In genomic region chr3:182621435-182622240, GRCh38 we compare ENCODE assay signal across 13 cellular contexts.
A peak's percentile ranks its signal among the peaks of the same experiment; 100 is the strongest.
DNase-seq lines count a peak whose midpoint lies in the region; ATAC-seq, FAIRE-seq and TF ChIP-seq lines count a peak whose summit lies in the region.
"Had no signal": no experiment of that assay in that cellular context is flagged by ENCODE, and none has a peak within 500 bp of the region (broad histone marks: within the 10 kb centered on the region; RNA-seq: fewer than 3 reads in every experiment).

No MANE protein-coding gene starts in this region.

- no peak for TF ChIP-seq POLR2A in HepG2 (IDR thresholded peaks at IDR 0.05; ENCODE audit: insufficient read depth in 1 of 2, low read depth in 2 of 2, low read length in 2 of 2)

- H3K4me2 ChIP-seq in HepG2 (ENCODE audit: low read depth, low read length) (no peak overlapping the region), PC-9 (no peak overlapping the region)

- 26% methylated on average over 4 of the region's 4 CpGs for WGBS in liver
- 0% methylated on average over 4 of the region's 4 CpGs for WGBS in HepG2 (ENCODE audit: low lambda C conversion rate)

- no peaks in the 10 kb centered on the region for H3K9me2 ChIP-seq in PC-9 (ENCODE audit: insufficient read depth)

- ATAC-seq in HepG2 (no peak), lower lobe of right lung (no peak)
- ATAC-seq in activated CD8-positive, alpha-beta T cell treated with anti-CD3 and anti-CD28 coated beads, Interleukin-2, amount 10 ng/mL, durations not matched to agents 7 days and 5 days: no peak
- ATAC-seq: T-cell had no signal

- no peak overlapping the region for H3K4me3 Mint-ChIP-seq in activated CD8-positive, alpha-beta T cell treated with anti-CD3 and anti-CD28 coated beads, Interleukin-2, amount 10 ng/mL, durations not matched to agents 7 days and 5 days
- H3K4me3 Mint-ChIP-seq: CD4-positive, alpha-beta T cell; T-cell had no signal

- H3K27me3 ChIP-seq in liver (ENCODE audit: control insufficient read depth in 4 of 4, insufficient read depth in 4 of 4, low read length in 3 of 4) (no peaks in the 10 kb centered on the region), HepG2 (ENCODE audit: control insufficient read depth in 1 of 2, insufficient read depth in 2 of 2, low read length in 2 of 2) (no peaks in the 10 kb centered on the region), PC-9 (ENCODE audit: insufficient read depth, low read depth) (no peaks in the 10 kb centered on the region), lower lobe of right lung (ENCODE audit: low read depth) (peaks cover 4% of the 10 kb centered on the region)

- DNase-seq in HepG2 (ENCODE audit: low spot score) (no peak), PC-9 (no peak), fibroblast of pulmonary artery (ENCODE audit: low read depth) (no peak), lower lobe of right lung (no peak), foreskin melanocyte (no peak), cortex of kidney (lab: John Stamatoyannopoulos, UW) (no peak)
- DNase-seq in activated CD8-positive, alpha-beta T cell treated with anti-CD3 and anti-CD28 coated beads, Interleukin-2, amount 10 ng/mL, durations not matched to agents 7 days and 5 days: no peak
- DNase-seq: activated CD8-positive, alpha-beta memory T cell treated with anti-CD3 and anti-CD28 coated beads, Interleukin-2, amount 50 U/mL, for 4 hours; CD4-positive, alpha-beta T cell; GOT3; NCI-H1694; T-cell had no signal

- H3K4me1 ChIP-seq in liver (ENCODE audit: control insufficient read depth in 4 of 4, insufficient read depth in 4 of 4, low read length in 3 of 4) (peaks cover 0 to 11% (median 2%) of the 10 kb centered on the region in 4 donors), HepG2 (ENCODE audit: insufficient read depth, low read length) (no peaks in the 10 kb centered on the region), PC-9 (replicated peaks; ENCODE audit: insufficient read depth) (peaks cover 14% of the 10 kb centered on the region), lower lobe of right lung (no peaks in the 10 kb centered on the region)

- intact Hi-C loops in HepG2 (cut with micrococcal nuclease; ENCODE audit: unreplicated experiment) (loop anchor here (2.0 kb wide), 1 partner anchor 61 kb away; no protein-coding TSS in a partner anchor), PC-9 (cut with micrococcal nuclease; ENCODE audit: unreplicated experiment) (no loop called here), lower lobe of right lung (cut with DNase I) (no loop called here)

- H3K36me3 ChIP-seq in liver (ENCODE audit: control insufficient read depth in 4 of 4, insufficient read depth in 3 of 4, low read depth in 1 of 4, low read length in 3 of 4) (no peaks in the 10 kb centered on the region), HepG2 (replicated peaks in 1 of 2; ENCODE audit: control insufficient read depth in 1 of 2, insufficient read depth in 2 of 2, low read length in 2 of 2) (no peaks in the 10 kb centered on the region), PC-9 (ENCODE audit: low read depth) (no peaks in the 10 kb centered on the region), lower lobe of right lung (no peaks in the 10 kb centered on the region)

- H2AFZ ChIP-seq in HepG2 (ENCODE audit: low read length) (no peak overlapping the region), PC-9 (no peak overlapping the region)

- no peak overlapping the region for H3K9ac ChIP-seq in liver (ENCODE audit: low read depth in 1 of 2, low read length in 2 of 2)
- H3K9ac ChIP-seq in HepG2 (ENCODE audit: insufficient read depth, low read depth, low read length): no peak overlapping the region

- TF ChIP-seq RAD21 in liver (IDR thresholded peaks at IDR 0.05) (peak; percentile 38 to 45), HepG2 (CRISPR knock-in tag; IDR thresholded peaks at IDR 0.05) (no peak)

- H3K79me2 ChIP-seq in HepG2 (ENCODE audit: insufficient read depth, low read length) (no peaks in the 10 kb centered on the region), PC-9 (ENCODE audit: low read depth) (no peaks in the 10 kb centered on the region)

- H3K9me3 ChIP-seq in liver (ENCODE audit: control insufficient read depth in 4 of 4, low read length in 3 of 4): peaks cover 0 to 3% (median 0%) of the 10 kb centered on the region in 4 donors
- H3K9me3 ChIP-seq in HepG2 (ENCODE audit: low read length): no peaks in the 10 kb centered on the region
- no peaks in the 10 kb centered on the region; the same call in 1 of the 2 replicates for H3K9me3 ChIP-seq in PC-9 (ENCODE audit: insufficient read depth, low read depth)
- H3K9me3 ChIP-seq in lower lobe of right lung: no peaks in the 10 kb centered on the region

- H3K36me3 Mint-ChIP-seq in activated CD8-positive, alpha-beta T cell treated with anti-CD3 and anti-CD28 coated beads, Interleukin-2, amount 10 ng/mL, durations not matched to agents 7 days and 5 days (ENCODE audit: low read depth): no peaks in the 10 kb centered on the region
- H3K36me3 Mint-ChIP-seq: T-cell had no signal

- H3K4me3 ChIP-seq in liver (ENCODE audit: low read depth in 1 of 3, low read length in 3 of 3): no peak overlapping the region
- no peak overlapping the region for H3K4me3 ChIP-seq in HepG2 (replicated peaks in 1 of 3; ENCODE audit: insufficient read depth in 1 of 3, low read depth in 2 of 3, low read length in 3 of 3)
- no peak overlapping the region for H3K4me3 ChIP-seq in PC-9
- H3K4me3 ChIP-seq in fibroblast of pulmonary artery (replicated peaks; ENCODE audit: low read depth, low read length): no peak overlapping the region
- H3K4me3 ChIP-seq in lower lobe of right lung: no peak overlapping the region

- peaks cover 19% of the 10 kb centered on the region for H3F3A ChIP-seq in PC-9 (ENCODE audit: insufficient read depth, low read depth)

- CTCF ChIA-PET in HepG2 (lab: Yijun Ruan, JAX; ENCODE audit: low intra/inter-chr PET ratio, low total read pairs) (no interaction called here), PC-9 (lab: Charles Lee) (interaction anchor here (0.6 to 1.2 kb wide), 4 partner anchors 89 to 1835 kb away, joined by 4 to 11 read pairs (median 7); no protein-coding TSS in a partner anchor)
- CTCF ChIA-PET in activated CD8-positive, alpha-beta T cell treated with anti-CD3 and anti-CD28 coated beads, Interleukin-2, amount 10 ng/mL, durations not matched to agents 7 days and 5 days (lab: Charles Lee): interaction anchor here (0.7 kb wide), 1 partner anchor 1115 kb away, joined by 3 read pairs; no protein-coding TSS in a partner anchor

- H4K20me1 ChIP-seq in HepG2 (ENCODE audit: insufficient read depth, low read length) (no peaks in the 10 kb centered on the region), PC-9 (ENCODE audit: insufficient read depth) (no peaks in the 10 kb centered on the region)

- in situ Hi-C loops in HepG2 (cut with HindIII; ENCODE audit: extremely low pct_ligation_motif_present, low pct_unique_long_range_greater_than_20kb): no loop called here

- no peak overlapping the region for H3K27ac Mint-ChIP-seq in activated CD8-positive, alpha-beta T cell treated with anti-CD3 and anti-CD28 coated beads, Interleukin-2, amount 10 ng/mL, durations not matched to agents 7 days and 5 days
- H3K27ac Mint-ChIP-seq: CD4-positive, alpha-beta T cell; T-cell had no signal

- POLR2A ChIA-PET in HepG2 (lab: Yijun Ruan, JAX) (no interaction called here), PC-9 (lab: Charles Lee; ENCODE audit: unreplicated experiment) (interaction anchor here (0.5 to 0.7 kb wide), 2 partner anchors 380 to 1936 kb away, joined by 3 to 5 read pairs; no protein-coding TSS in a partner anchor)
- POLR2A ChIA-PET in activated CD8-positive, alpha-beta T cell treated with anti-CD3 and anti-CD28 coated beads, Interleukin-2, amount 10 ng/mL, durations not matched to agents 7 days and 5 days (lab: Charles Lee): no interaction called here

- TF ChIP-seq CTCF in liver (IDR thresholded peaks at IDR 0.05; ENCODE audit: low read depth, low read length, missing input control) (peak; percentile 15), HepG2 (CRISPR knock-in tag; IDR thresholded peaks at IDR 0.05) (no peak), PC-9 (conservative IDR thresholded peaks at IDR 0.05) (peak; percentile 53), fibroblast of pulmonary artery (IDR thresholded peaks at IDR 0.05; ENCODE audit: low read length, missing control alignments) (peak; percentile 29), lower lobe of right lung (IDR thresholded peaks at IDR 0.05) (no peak)

- no TSS peak for BruUV-seq in HepG2 (replicated peaks; lab: Mats Ljungman, UMichigan)
- BruUV-seq in PC-9 (replicated peaks; lab: Mats Ljungman, UMichigan): no TSS peak

- H3K9me3 Mint-ChIP-seq in activated CD8-positive, alpha-beta T cell treated with anti-CD3 and anti-CD28 coated beads, Interleukin-2, amount 10 ng/mL, durations not matched to agents 7 days and 5 days (ENCODE audit: insufficient read depth): no peaks in the 10 kb centered on the region
- H3K9me3 Mint-ChIP-seq: CD4-positive, alpha-beta T cell; T-cell had no signal

- peaks cover 4% of the 10 kb centered on the region for H3K4me1 Mint-ChIP-seq in activated CD8-positive, alpha-beta T cell treated with anti-CD3 and anti-CD28 coated beads, Interleukin-2, amount 10 ng/mL, durations not matched to agents 7 days and 5 days (ENCODE audit: low read depth)
- H3K4me1 Mint-ChIP-seq: T-cell had no signal

- H3K27me3 Mint-ChIP-seq in activated CD8-positive, alpha-beta T cell treated with anti-CD3 and anti-CD28 coated beads, Interleukin-2, amount 10 ng/mL, durations not matched to agents 7 days and 5 days (ENCODE audit: low read depth): peaks cover 7% of the 10 kb centered on the region

- TF ChIP-seq EP300 in HepG2 (IDR thresholded peaks at IDR 0.05; ENCODE audit: low read depth in 2 of 2, low read length in 2 of 2): no peak
- TF ChIP-seq EP300 in HepG2 (CRISPR knock-in tag; IDR thresholded peaks at IDR 0.05; ENCODE audit: borderline replicate concordance): no peak

- H3K27ac ChIP-seq in liver (ENCODE audit: low read depth in 1 of 2, low read length in 2 of 2): no peak overlapping the region
- H3K27ac ChIP-seq in HepG2 (ENCODE audit: extremely low read length, insufficient read depth, low read length): no peak overlapping the region
- no peak overlapping the region for H3K27ac ChIP-seq in PC-9
- no peak overlapping the region for H3K27ac ChIP-seq in lower lobe of right lung

- no peak for FAIRE-seq in HepG2 (lab: Jason Lieb, UNC)

TF ChIP-seq in liver, 16 proteins besides CTCF, POLR2A, EP300 and RAD21:
- TF ChIP-seq HNF4A (conservative IDR thresholded peaks at IDR 0.05) (peak in 1 of 2 donors; percentile 16), HNF4G (IDR thresholded peaks at IDR 0.05) (no peak)
TF ChIP-seq in liver: peak in this region for 1.

TF ChIP-seq in HepG2, 621 proteins besides CTCF, POLR2A, EP300 and RAD21 (continues in another document):
- TF ChIP-seq KAT7 (CRISPR knock-in tag; IDR thresholded peaks at IDR 0.05; ENCODE audit: borderline replicate concordance): no peak

Comparison
In these comparisons a context has a peak if more than half of its experiments do, and no peak if none do; other contexts are left out.
1. CTCF ChIP-seq: peak in liver (single experiment), PC-9 (single experiment) and fibroblast of pulmonary artery (single experiment); none in HepG2 (single experiment) and lower lobe of right lung (single experiment).